In the genomic region with DNA sequence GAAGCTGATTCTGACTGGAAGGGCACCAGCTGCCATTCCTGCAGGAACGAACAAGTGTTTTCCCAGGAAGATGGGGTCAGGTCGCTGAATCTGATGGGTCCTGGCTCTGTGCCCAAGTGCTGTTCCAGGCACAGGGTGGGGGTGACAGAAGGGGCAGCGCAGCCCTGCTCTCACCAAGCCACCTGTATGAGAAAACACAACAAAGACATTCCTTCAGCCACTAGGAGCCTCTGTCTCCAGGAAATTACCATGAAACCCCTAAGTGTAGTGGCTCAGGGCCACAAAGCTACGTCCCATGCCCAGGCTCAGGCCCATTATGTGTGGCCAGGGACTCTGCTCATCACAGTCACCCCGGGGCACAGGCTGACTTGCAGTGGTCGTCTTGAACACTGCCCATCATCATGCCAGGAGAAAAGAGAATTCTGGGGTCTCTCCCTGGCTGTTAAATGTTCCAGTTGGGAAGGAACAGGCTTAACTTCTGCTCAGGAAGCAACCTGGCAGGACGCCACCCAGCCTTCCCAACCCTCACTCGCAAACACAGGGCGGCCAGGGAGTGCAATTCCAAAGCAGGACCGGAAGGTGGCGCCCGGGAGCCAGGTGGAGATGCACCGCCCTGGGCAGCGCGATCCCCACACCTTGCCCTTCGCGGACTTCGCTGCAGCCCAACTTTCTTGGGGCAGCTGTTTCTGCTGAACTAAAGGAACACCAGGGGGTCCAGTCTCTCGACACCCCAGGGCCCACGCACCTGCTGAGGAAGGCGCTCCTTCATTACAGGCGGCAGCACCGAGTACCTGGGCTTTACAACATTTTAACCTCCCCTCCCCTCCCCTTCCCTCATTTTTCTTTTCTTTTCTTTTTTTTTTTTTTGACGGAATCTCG, we compare ENCODE assay signal across 1 cellular context.
TF ChIP-seq lines count a peak whose summit lies in the region.

No MANE protein-coding gene starts in this region.

TF ChIP-seq in HepG2, 621 proteins besides CTCF, POLR2A, EP300 and RAD21 (continued from another document and continues in another):
- TF ChIP-seq, protein P1, sequence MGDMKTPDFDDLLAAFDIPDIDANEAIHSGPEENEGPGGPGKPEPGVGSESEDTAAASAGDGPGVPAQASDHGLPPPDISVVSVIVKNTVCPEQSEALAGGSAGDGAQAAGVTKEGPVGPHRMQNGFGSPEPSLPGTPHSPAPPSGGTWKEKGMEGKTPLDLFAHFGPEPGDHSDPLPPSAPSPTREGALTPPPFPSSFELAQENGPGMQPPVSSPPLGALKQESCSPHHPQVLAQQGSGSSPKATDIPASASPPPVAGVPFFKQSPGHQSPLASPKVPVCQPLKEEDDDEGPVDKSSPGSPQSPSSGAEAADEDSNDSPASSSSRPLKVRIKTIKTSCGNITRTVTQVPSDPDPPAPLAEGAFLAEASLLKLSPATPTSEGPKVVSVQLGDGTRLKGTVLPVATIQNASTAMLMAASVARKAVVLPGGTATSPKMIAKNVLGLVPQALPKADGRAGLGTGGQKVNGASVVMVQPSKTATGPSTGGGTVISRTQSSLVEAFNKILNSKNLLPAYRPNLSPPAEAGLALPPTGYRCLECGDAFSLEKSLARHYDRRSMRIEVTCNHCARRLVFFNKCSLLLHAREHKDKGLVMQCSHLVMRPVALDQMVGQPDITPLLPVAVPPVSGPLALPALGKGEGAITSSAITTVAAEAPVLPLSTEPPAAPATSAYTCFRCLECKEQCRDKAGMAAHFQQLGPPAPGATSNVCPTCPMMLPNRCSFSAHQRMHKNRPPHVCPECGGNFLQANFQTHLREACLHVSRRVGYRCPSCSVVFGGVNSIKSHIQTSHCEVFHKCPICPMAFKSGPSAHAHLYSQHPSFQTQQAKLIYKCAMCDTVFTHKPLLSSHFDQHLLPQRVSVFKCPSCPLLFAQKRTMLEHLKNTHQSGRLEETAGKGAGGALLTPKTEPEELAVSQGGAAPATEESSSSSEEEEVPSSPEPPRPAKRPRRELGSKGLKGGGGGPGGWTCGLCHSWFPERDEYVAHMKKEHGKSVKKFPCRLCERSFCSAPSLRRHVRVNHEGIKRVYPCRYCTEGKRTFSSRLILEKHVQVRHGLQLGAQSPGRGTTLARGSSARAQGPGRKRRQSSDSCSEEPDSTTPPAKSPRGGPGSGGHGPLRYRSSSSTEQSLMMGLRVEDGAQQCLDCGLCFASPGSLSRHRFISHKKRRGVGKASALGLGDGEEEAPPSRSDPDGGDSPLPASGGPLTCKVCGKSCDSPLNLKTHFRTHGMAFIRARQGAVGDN (CRISPR knock-in tag; IDR thresholded peaks at IDR 0.05): peak; percentile 54; the same call in 1 of the 2 replicates
- peak; percentile 34 for TF ChIP-seq HNRNPLL (IDR thresholded peaks at IDR 0.05; ENCODE audit: low read depth, low read length, poor library complexity, severe bottlenecking)
- no peak for TF ChIP-seq TMF1 (CRISPR knock-in tag; IDR thresholded peaks at IDR 0.05; ENCODE audit: low read depth)
- TF ChIP-seq, protein P2, sequence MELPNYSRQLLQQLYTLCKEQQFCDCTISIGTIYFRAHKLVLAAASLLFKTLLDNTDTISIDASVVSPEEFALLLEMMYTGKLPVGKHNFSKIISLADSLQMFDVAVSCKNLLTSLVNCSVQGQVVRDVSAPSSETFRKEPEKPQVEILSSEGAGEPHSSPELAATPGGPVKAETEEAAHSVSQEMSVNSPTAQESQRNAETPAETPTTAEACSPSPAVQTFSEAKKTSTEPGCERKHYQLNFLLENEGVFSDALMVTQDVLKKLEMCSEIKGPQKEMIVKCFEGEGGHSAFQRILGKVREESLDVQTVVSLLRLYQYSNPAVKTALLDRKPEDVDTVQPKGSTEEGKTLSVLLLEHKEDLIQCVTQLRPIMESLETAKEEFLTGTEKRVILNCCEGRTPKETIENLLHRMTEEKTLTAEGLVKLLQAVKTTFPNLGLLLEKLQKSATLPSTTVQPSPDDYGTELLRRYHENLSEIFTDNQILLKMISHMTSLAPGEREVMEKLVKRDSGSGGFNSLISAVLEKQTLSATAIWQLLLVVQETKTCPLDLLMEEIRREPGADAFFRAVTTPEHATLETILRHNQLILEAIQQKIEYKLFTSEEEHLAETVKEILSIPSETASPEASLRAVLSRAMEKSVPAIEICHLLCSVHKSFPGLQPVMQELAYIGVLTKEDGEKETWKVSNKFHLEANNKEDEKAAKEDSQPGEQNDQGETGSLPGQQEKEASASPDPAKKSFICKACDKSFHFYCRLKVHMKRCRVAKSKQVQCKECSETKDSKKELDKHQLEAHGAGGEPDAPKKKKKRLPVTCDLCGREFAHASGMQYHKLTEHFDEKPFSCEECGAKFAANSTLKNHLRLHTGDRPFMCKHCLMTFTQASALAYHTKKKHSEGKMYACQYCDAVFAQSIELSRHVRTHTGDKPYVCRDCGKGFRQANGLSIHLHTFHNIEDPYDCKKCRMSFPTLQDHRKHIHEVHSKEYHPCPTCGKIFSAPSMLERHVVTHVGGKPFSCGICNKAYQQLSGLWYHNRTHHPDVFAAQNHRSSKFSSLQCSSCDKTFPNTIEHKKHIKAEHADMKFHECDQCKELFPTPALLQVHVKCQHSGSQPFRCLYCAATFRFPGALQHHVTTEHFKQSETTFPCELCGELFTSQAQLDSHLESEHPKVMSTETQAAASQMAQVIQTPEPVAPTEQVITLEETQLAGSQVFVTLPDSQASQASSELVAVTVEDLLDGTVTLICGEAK (IDR thresholded peaks at IDR 0.05): no peak
- TF ChIP-seq, protein P2 (CRISPR knock-in tag; IDR thresholded peaks at IDR 0.05): 0 out of 2 replicates have a peak, but pooled peaks have one; percentile 49
- TF ChIP-seq, protein P3, sequence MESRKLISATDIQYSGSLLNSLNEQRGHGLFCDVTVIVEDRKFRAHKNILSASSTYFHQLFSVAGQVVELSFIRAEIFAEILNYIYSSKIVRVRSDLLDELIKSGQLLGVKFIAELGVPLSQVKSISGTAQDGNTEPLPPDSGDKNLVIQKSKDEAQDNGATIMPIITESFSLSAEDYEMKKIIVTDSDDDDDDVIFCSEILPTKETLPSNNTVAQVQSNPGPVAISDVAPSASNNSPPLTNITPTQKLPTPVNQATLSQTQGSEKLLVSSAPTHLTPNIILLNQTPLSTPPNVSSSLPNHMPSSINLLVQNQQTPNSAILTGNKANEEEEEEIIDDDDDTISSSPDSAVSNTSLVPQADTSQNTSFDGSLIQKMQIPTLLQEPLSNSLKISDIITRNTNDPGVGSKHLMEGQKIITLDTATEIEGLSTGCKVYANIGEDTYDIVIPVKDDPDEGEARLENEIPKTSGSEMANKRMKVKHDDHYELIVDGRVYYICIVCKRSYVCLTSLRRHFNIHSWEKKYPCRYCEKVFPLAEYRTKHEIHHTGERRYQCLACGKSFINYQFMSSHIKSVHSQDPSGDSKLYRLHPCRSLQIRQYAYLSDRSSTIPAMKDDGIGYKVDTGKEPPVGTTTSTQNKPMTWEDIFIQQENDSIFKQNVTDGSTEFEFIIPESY (CRISPR knock-in tag; IDR thresholded peaks at IDR 0.05): peak; percentile 48; the same call in 1 of the 2 replicates
- TF ChIP-seq KDM3A (CRISPR knock-in tag; IDR thresholded peaks at IDR 0.05; ENCODE audit: low read depth): peak; percentile 82; the same call in 1 of the 2 replicates
- peak; percentile 14; the same call in 1 of the 2 replicates for TF ChIP-seq RFXAP (CRISPR knock-in tag; IDR thresholded peaks at IDR 0.05; ENCODE audit: borderline replicate concordance)
- TF ChIP-seq, protein P4, sequence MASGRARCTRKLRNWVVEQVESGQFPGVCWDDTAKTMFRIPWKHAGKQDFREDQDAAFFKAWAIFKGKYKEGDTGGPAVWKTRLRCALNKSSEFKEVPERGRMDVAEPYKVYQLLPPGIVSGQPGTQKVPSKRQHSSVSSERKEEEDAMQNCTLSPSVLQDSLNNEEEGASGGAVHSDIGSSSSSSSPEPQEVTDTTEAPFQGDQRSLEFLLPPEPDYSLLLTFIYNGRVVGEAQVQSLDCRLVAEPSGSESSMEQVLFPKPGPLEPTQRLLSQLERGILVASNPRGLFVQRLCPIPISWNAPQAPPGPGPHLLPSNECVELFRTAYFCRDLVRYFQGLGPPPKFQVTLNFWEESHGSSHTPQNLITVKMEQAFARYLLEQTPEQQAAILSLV (CRISPR knock-in tag; IDR thresholded peaks at IDR 0.05; ENCODE audit: borderline replicate concordance): peak; percentile 44; the same call in 1 of the 2 replicates
- no peak for TF ChIP-seq HMG20B (CRISPR knock-in tag; conservative IDR thresholded peaks at IDR 0.05)
- TF ChIP-seq PITX1 (CRISPR knock-in tag; IDR thresholded peaks at IDR 0.05): 0 out of 2 replicates have a peak, but pooled peaks have one; percentile 21
- peak; percentile 51; the same call in 1 of the 2 replicates for TF ChIP-seq BCL6 (CRISPR knock-in tag; IDR thresholded peaks at IDR 0.05)
- TF ChIP-seq RNF2 (conservative IDR thresholded peaks at IDR 0.05; ENCODE audit: low read depth): 0 out of 2 replicates have a peak, but pooled peaks have one; percentile 29
- 0 out of 2 replicates have a peak, but pooled peaks have one; percentile 52 for TF ChIP-seq SMAD1 (CRISPR knock-in tag; IDR thresholded peaks at IDR 0.05; ENCODE audit: borderline replicate concordance, low read depth)
- TF ChIP-seq HOXA7 (CRISPR knock-in tag; IDR thresholded peaks at IDR 0.05): no peak
- peak; percentile 61; the same call in 1 of the 2 replicates for TF ChIP-seq ZNF614 (CRISPR knock-in tag; IDR thresholded peaks at IDR 0.05; ENCODE audit: borderline replicate concordance)
- peak; percentile 72; the same call in 1 of the 2 replicates for TF ChIP-seq ZNF788 (CRISPR knock-in tag; IDR thresholded peaks at IDR 0.05; ENCODE audit: borderline replicate concordance)
- TF ChIP-seq REL (CRISPR knock-in tag; conservative IDR thresholded peaks at IDR 0.05): 0 out of 2 replicates have a peak, but pooled peaks have one; percentile 36
- TF ChIP-seq, protein P5, sequence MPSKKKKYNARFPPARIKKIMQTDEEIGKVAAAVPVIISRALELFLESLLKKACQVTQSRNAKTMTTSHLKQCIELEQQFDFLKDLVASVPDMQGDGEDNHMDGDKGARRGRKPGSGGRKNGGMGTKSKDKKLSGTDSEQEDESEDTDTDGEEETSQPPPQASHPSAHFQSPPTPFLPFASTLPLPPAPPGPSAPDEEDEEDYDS (CRISPR knock-in tag; IDR thresholded peaks at IDR 0.05): 0 out of 2 replicates have a peak, but pooled peaks have one; percentile 21
- TF ChIP-seq TBX2 (CRISPR knock-in tag; IDR thresholded peaks at IDR 0.05; ENCODE audit: borderline replicate concordance): 0 out of 2 replicates have a peak, but pooled peaks have one; percentile 50
- 0 out of 2 replicates have a peak, but pooled peaks have one; percentile 20 for TF ChIP-seq ELF1 (CRISPR knock-in tag; IDR thresholded peaks at IDR 0.05)
- TF ChIP-seq, protein P6, sequence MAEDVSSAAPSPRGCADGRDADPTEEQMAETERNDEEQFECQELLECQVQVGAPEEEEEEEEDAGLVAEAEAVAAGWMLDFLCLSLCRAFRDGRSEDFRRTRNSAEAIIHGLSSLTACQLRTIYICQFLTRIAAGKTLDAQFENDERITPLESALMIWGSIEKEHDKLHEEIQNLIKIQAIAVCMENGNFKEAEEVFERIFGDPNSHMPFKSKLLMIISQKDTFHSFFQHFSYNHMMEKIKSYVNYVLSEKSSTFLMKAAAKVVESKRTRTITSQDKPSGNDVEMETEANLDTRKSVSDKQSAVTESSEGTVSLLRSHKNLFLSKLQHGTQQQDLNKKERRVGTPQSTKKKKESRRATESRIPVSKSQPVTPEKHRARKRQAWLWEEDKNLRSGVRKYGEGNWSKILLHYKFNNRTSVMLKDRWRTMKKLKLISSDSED (CRISPR knock-in tag; IDR thresholded peaks at IDR 0.05): no peak
- TF ChIP-seq, protein P7, sequence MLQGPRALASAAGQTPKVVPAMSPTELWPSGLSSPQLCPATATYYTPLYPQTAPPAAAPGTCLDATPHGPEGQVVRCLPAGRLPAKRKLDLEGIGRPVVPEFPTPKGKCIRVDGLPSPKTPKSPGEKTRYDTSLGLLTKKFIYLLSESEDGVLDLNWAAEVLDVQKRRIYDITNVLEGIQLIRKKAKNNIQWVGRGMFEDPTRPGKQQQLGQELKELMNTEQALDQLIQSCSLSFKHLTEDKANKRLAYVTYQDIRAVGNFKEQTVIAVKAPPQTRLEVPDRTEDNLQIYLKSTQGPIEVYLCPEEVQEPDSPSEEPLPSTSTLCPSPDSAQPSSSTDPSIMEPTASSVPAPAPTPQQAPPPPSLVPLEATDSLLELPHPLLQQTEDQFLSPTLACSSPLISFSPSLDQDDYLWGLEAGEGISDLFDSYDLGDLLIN (CRISPR knock-in tag; IDR thresholded peaks at IDR 0.05; ENCODE audit: borderline replicate concordance): 0 out of 2 replicates have a peak, but pooled peaks have one; percentile 53
- 0 out of 2 replicates have a peak, but pooled peaks have one; percentile 5 for TF ChIP-seq SUZ12 (IDR thresholded peaks at IDR 0.05; ENCODE audit: low read depth, low read length)
- peak; percentile 42; the same call in 1 of the 2 replicates for TF ChIP-seq ZNF768 (CRISPR knock-in tag; IDR thresholded peaks at IDR 0.05)
- 0 out of 2 replicates have a peak, but pooled peaks have one; percentile 3 for TF ChIP-seq ZNF274 (CRISPR knock-in tag; IDR thresholded peaks at IDR 0.05)
- 0 out of 2 replicates have a peak, but pooled peaks have one; percentile 5 for TF ChIP-seq ZNF12 (CRISPR knock-in tag; IDR thresholded peaks at IDR 0.05)
- TF ChIP-seq ZNF329 (CRISPR knock-in tag; IDR thresholded peaks at IDR 0.05; ENCODE audit: low read depth): peak; percentile 37; the same call in 1 of the 2 replicates
- 0 out of 2 replicates have a peak, but pooled peaks have one; percentile 50 for TF ChIP-seq IRF2 (CRISPR knock-in tag; IDR thresholded peaks at IDR 0.05)
- 0 out of 2 replicates have a peak, but pooled peaks have one; percentile 10 for TF ChIP-seq HOXA3 (CRISPR knock-in tag; IDR thresholded peaks at IDR 0.05)
- 0 out of 2 replicates have a peak, but pooled peaks have one; percentile 11 for TF ChIP-seq SAP130 (CRISPR knock-in tag; IDR thresholded peaks at IDR 0.05; ENCODE audit: low read depth)
- TF ChIP-seq MATR3 (CRISPR knock-in tag; IDR thresholded peaks at IDR 0.05): 0 out of 2 replicates have a peak, but pooled peaks have one; percentile 19
